Comparison of ENCODE assay signal across 9 cellular contexts in genomic region chr4:169271692-169272007, GRCh38. TPM values are rescaled to one million over a fixed set of nuclear protein-coding genes. Genes with fewer than 3 reads are reported as not detected.
DNase-seq lines count a peak whose midpoint lies in the region; ATAC-seq lines count a peak whose summit lies in the region.
"Had no signal": no experiment of that assay in that cellular context is flagged by ENCODE, and none has a peak within 500 bp of the region (broad histone marks: within the 10 kb centered on the region; RNA-seq: fewer than 3 reads in every experiment).

No MANE protein-coding gene starts in this region.

- peak overlapping the region; percentile 74; the same call in 1 of the 2 replicates for H3K9ac ChIP-seq in iPS-20b (ENCODE audit: low read depth, low read length)

- H3K36me3 Mint-ChIP-seq in activated T-cell treated with anti-CD3 and anti-CD28 coated beads, Interleukin-2, amount 50 U/mL, for 72 hours (ENCODE audit: insufficient read depth in 2 of 2): no peaks in the 10 kb centered on the region

- H3K27me3 Mint-ChIP-seq in activated T-cell treated with anti-CD3 and anti-CD28 coated beads, Interleukin-2, amount 50 U/mL, for 72 hours (ENCODE audit: low read depth): peaks cover 64% of the 10 kb centered on the region

- DNase-seq in NCI-H748 (lab: John Stamatoyannopoulos, UW; ENCODE audit: unreplicated experiment): peak; percentile 39
- DNase-seq in NCI-H748 treated with DMSO at 0.1 percent for 48 hours (lab: John Stamatoyannopoulos, UW): no peak
- DNase-seq in activated T-cell treated with anti-CD3 and anti-CD28 coated beads, Interleukin-2, amount 50 U/mL, for 72 hours: no peak
- DNase-seq in substantia nigra (lab: John Stamatoyannopoulos, UW): peak in 3 of 49 donors; percentile 4 to 39 (median 26)
- no peak for DNase-seq in KG1 (lab: John Stamatoyannopoulos, UW)
- no peak for DNase-seq in central memory CD4-positive, alpha-beta T cell

- H3K9me3 ChIP-seq in iPS-20b (ENCODE audit: insufficient read depth, low read depth, low read length): no peaks in the 10 kb centered on the region

- peaks cover 39% of the 10 kb centered on the region for H3K4me1 ChIP-seq in iPS-20b (ENCODE audit: insufficient read depth, low read length)

- peaks cover 13% of the 10 kb centered on the region for H3K27me3 ChIP-seq in iPS-20b (ENCODE audit: insufficient read depth, low read length)

- peak overlapping the region; percentile 32 for H3K27ac Mint-ChIP-seq in activated T-cell treated with anti-CD3 and anti-CD28 coated beads, Interleukin-2, amount 50 U/mL, for 72 hours
- H3K27ac Mint-ChIP-seq: T-helper 1 cell treated with Interleukin-12 subunit alpha and Interleukin-12 subunit beta and Interleukin-4 antibody, amounts not matched to agents 30 μg/mL and 1 μg/mL, for 36 hours had no signal

- no peak for ATAC-seq in activated T-cell treated with anti-CD3 and anti-CD28 coated beads, Interleukin-2, amount 50 U/mL, for 72 hours (replicated peaks in 1 of 2)
- ATAC-seq in GM19463 (IDR thresholded peaks at IDR 0.05; ENCODE audit: unreplicated experiment): no peak

- peak overlapping the region; percentile 69 to 84 for H3K4me3 Mint-ChIP-seq in activated T-cell treated with anti-CD3 and anti-CD28 coated beads, Interleukin-2, amount 50 U/mL, for 72 hours
- H3K4me3 Mint-ChIP-seq: T-helper 1 cell treated with Interleukin-12 subunit alpha and Interleukin-12 subunit beta and Interleukin-4 antibody, amounts not matched to agents 30 μg/mL and 1 μg/mL, for 36 hours had no signal

- no peaks in the 10 kb centered on the region for H3K9me3 Mint-ChIP-seq in activated T-cell treated with anti-CD3 and anti-CD28 coated beads, Interleukin-2, amount 50 U/mL, for 72 hours
- H3K9me3 Mint-ChIP-seq: T-helper 1 cell treated with Interleukin-12 subunit alpha and Interleukin-12 subunit beta and Interleukin-4 antibody, amounts not matched to agents 30 μg/mL and 1 μg/mL, for 36 hours had no signal

- H3K27ac ChIP-seq in iPS-20b (ENCODE audit: low read length) (no peak overlapping the region), substantia nigra (ENCODE audit: low read depth, low read length, poor library complexity, severe bottlenecking) (peak overlapping the region; percentile 89)

- H3K4me1 Mint-ChIP-seq in activated T-cell treated with anti-CD3 and anti-CD28 coated beads, Interleukin-2, amount 50 U/mL, for 72 hours (ENCODE audit: low read depth): no peaks in the 10 kb centered on the region

- peak overlapping the region; percentile 91 for H3K4me3 ChIP-seq in iPS-20b (ENCODE audit: low read length)

- H3K36me3 ChIP-seq in iPS-20b (ENCODE audit: insufficient read depth, low read depth, low read length): no peaks in the 10 kb centered on the region

RNA-seq across cellular contexts. Expression of gene SH3RF1, which starts 0.9 kb away (rescaled TPM):
- under 1 TPM; 0.26 to 0.63 TPM for total RNA-seq in activated T-cell treated with anti-CD3 and anti-CD28 coated beads, Interleukin-2, amount 50 U/mL, for 72 hours
